In the genomic region with DNA sequence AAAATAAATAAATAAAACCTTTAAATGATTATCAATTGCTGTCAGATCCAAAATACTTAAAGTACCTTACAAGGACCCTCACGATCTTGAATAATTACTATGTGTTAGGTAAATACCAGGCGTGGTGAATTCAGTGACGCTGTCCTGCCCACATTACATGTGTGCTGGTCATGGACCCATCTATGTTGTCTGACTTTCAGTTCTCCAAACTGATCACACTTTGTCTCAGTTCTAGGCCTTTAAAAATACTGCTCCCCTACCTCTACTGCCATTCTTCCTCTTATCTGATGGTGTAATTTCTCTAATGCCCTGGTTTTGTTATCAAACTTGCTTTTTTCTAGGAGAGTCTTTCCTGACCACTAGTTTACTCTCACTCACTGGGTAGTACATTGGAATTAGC, we compare ENCODE assay signal across 27 cellular contexts.
"Had no signal": no experiment of that assay in that cellular context is flagged by ENCODE, and none has a peak within 500 bp of the region (broad histone marks: within the 10 kb centered on the region; RNA-seq: fewer than 3 reads in every experiment).

No MANE protein-coding gene starts in this region.

- ATAC-seq: mucosa of descending colon; naive thymus-derived CD4-positive, alpha-beta T cell; natural killer cell treated with Interleukin-12 subunit alpha and Interleukin-12 subunit beta and Interleukin-15 and Interleukin-18, amount 100 ng/mL, for 72 hours; right cardiac atrium; sciatic nerve; upper lobe of right lung had no signal

- H3K36me3 ChIP-seq: left ventricle myocardium inferior, ovary, prostate gland, suprapubic skin, thoracic aorta, tibial artery, upper lobe of right lung had no signal

- FAIRE-seq: urothelium cell line had no signal

- H3K4me1 ChIP-seq: left ventricle myocardium inferior, prostate gland, suprapubic skin, tibial artery, upper lobe of right lung had no signal

- DNase-seq: hypothalamus; islet precursor cell; left ventricle myocardium inferior; midbrain; mucosa of descending colon; naive thymus-derived CD4-positive, alpha-beta T cell; ovary; posterior cingulate gyrus; retina; right cardiac atrium; stimulated activated CD4-positive, alpha-beta T cell treated with anti-CD3 and anti-CD28 coated beads, Interleukin-12 subunit alpha, Interleukin-12 subunit beta, amount 100 ng/mL, for 4 hours; stimulated activated CD4-positive, alpha-beta T cell treated with anti-CD3 and anti-CD28 coated beads, Interleukin-15, amount 100 ng/mL, for 24 hours; stimulated activated CD4-positive, alpha-beta T cell treated with anti-CD3 and anti-CD28 coated beads, Interleukin-2, amount 100 ng/mL, for 24 hours; stimulated activated CD4-positive, alpha-beta T cell treated with anti-CD3 and anti-CD28 coated beads, Interleukin-4, amount 100 ng/mL, for 1 hour; stimulated activated naive CD4-positive, alpha-beta T cell; tibial artery; trophoblast cell; upper lobe of right lung had no signal

- H3K4me1 Mint-ChIP-seq: naive thymus-derived CD4-positive, alpha-beta T cell had no signal

- H3K27me3 ChIP-seq: ovary, suprapubic skin, tibial artery, upper lobe of right lung had no signal

- H3K9me3 ChIP-seq: ovary, prostate gland, thoracic aorta, tibial artery, upper lobe of right lung had no signal

- H3K4me3 ChIP-seq: left ventricle myocardium inferior, lung, mucosa of descending colon, ovary, prostate gland, skin epidermis, suprapubic skin, thoracic aorta, tibial artery, upper lobe of right lung had no signal

- H3K36me3 Mint-ChIP-seq: naive thymus-derived CD4-positive, alpha-beta T cell had no signal

- H3K4me3 Mint-ChIP-seq: naive thymus-derived CD4-positive, alpha-beta T cell; natural killer cell treated with Interleukin-12 subunit alpha and Interleukin-12 subunit beta and Interleukin-15 and Interleukin-18, amount 100 ng/mL, for 72 hours; stimulated activated naive CD8-positive, alpha-beta T cell treated with anti-CD3 and anti-CD28 coated beads, Interleukin-15, Interleukin-2, amounts not matched to agents 100 ng/mL and 50 ng/mL, for 24 hours had no signal

- H3K27me3 Mint-ChIP-seq: naive thymus-derived CD4-positive, alpha-beta T cell; natural killer cell treated with Interleukin-12 subunit alpha and Interleukin-12 subunit beta and Interleukin-15 and Interleukin-18, amount 100 ng/mL, for 72 hours; stimulated activated naive CD8-positive, alpha-beta T cell treated with anti-CD3 and anti-CD28 coated beads, Interleukin-15, Interleukin-2, amounts not matched to agents 100 ng/mL and 50 ng/mL, for 24 hours had no signal

- H3K27ac ChIP-seq: left ventricle myocardium inferior, ovary, prostate gland, skin epidermis, suprapubic skin, thoracic aorta, tibial artery, upper lobe of right lung had no signal

- H3K27ac Mint-ChIP-seq: naive thymus-derived CD4-positive, alpha-beta T cell; natural killer cell treated with Interleukin-12 subunit alpha and Interleukin-12 subunit beta and Interleukin-15 and Interleukin-18, amount 100 ng/mL, for 72 hours; stimulated activated naive CD8-positive, alpha-beta T cell treated with anti-CD3 and anti-CD28 coated beads, Interleukin-15, Interleukin-2, amounts not matched to agents 100 ng/mL and 50 ng/mL, for 24 hours had no signal
